In genomic region chr12:53225635-53226424, GRCh38 we compare ENCODE assay signal across 11 cellular contexts. TPM values are rescaled to one million over a fixed set of nuclear protein-coding genes. Genes with fewer than 3 reads are reported as not detected.
DNase-seq lines count a peak whose midpoint lies in the region; FAIRE-seq and TF ChIP-seq lines count a peak whose summit lies in the region.
"Had no signal": no experiment of that assay in that cellular context is flagged by ENCODE, and none has a peak within 500 bp of the region (broad histone marks: within the 10 kb centered on the region; RNA-seq: fewer than 3 reads in every experiment).

No MANE protein-coding gene starts in this region.

- intact Hi-C loops in activated CD4-positive, alpha-beta T cell treated with anti-CD3 and anti-CD28 coated beads, Interleukin-2, amount 10 ng/mL, durations not matched to agents 24 days and 14 days (cut with micrococcal nuclease) = no loop called here
- intact Hi-C loops in tibial artery (cut with DNase I; ENCODE audit: low total_unique reads) = no loop called here

- DNase-seq in activated CD4-positive, alpha-beta T cell treated with anti-CD3 and anti-CD28 coated beads, Interleukin-2, amount 10 ng/mL, durations not matched to agents 24 days and 14 days = no peak
- DNase-seq in activated CD4-positive, alpha-beta T cell treated with anti-CD3 and anti-CD28 coated beads for 48 hours = no peak
- DNase-seq in adipocyte (ENCODE audit: low read depth) = peak; percentile 35
- no peak for DNase-seq in keratinocyte (ENCODE audit: low read depth, low spot score)
- DNase-seq in tibial artery = peak in 1 of 2 donors; percentile 65
- no peak for DNase-seq in globus pallidus (ENCODE audit: low spot score)
- DNase-seq in hippocampal formation (lab: John Stamatoyannopoulos, UW) = no peak
- DNase-seq in stimulated activated CD4-positive, alpha-beta T cell treated with anti-CD3 and anti-CD28 coated beads, Interleukin-4, amount 100 ng/mL, for 4 hours = no peak
- DNase-seq: colonic mucosa, GOT3, NCI-H510A treated with DMSO at 0.1 percent for 48 hours had no signal

- H3K36me3 ChIP-seq in adipocyte (ENCODE audit: control insufficient read depth, insufficient read depth, low read length, severe bottlenecking) (no peaks in the 10 kb centered on the region), keratinocyte (ENCODE audit: control insufficient read depth in 2 of 2, extremely low read depth in 1 of 2, insufficient read depth in 2 of 2, low read length in 2 of 2) (peaks cover 3 to 6% of the 10 kb centered on the region in 2 experiments), tibial artery (peaks cover 0 to 28% (median 11%) of the 10 kb centered on the region in 3 donors)
- H3K36me3 ChIP-seq: colonic mucosa had no signal

- peaks cover 3% of the 10 kb centered on the region for H3K79me2 ChIP-seq in keratinocyte (ENCODE audit: control insufficient read depth, insufficient read depth, low read length)

- H3K27ac Mint-ChIP-seq in activated CD4-positive, alpha-beta T cell treated with anti-CD3 and anti-CD28 coated beads, Interleukin-2, amount 10 ng/mL, durations not matched to agents 24 days and 14 days = peak overlapping the region; percentile 50

- peak in 1 of 3 experiments; percentile 6 for TF ChIP-seq CTCF in keratinocyte (optimal IDR thresholded peaks at IDR 0.05 in 1 of 3, IDR thresholded peaks at IDR 0.05 in 1 of 3, conservative IDR thresholded peaks at IDR 0.05 in 1 of 3; ENCODE audit: extremely low read depth in 1 of 3, insufficient read depth in 2 of 3, low read length in 3 of 3)
- no peak for TF ChIP-seq CTCF in tibial artery (IDR thresholded peaks at IDR 0.05)

- H3K9me3 Mint-ChIP-seq in activated CD4-positive, alpha-beta T cell treated with anti-CD3 and anti-CD28 coated beads, Interleukin-2, amount 10 ng/mL, durations not matched to agents 24 days and 14 days = no peaks in the 10 kb centered on the region

- peak; percentile 85 for FAIRE-seq in keratinocyte (lab: Jason Lieb, UNC)

- peaks cover 30% of the 10 kb centered on the region for H3K4me1 ChIP-seq in adipocyte (ENCODE audit: control insufficient read depth, insufficient read depth, low read length)
- peaks cover 60% of the 10 kb centered on the region for H3K4me1 ChIP-seq in keratinocyte (ENCODE audit: control insufficient read depth, extremely low read depth, insufficient read depth, low read length)
- H3K4me1 ChIP-seq in tibial artery = peaks cover 12 to 86% (median 70%) of the 10 kb centered on the region in 4 donors

- H3K4me2 ChIP-seq in keratinocyte (ENCODE audit: control insufficient read depth, extremely low read depth, insufficient read depth, low read depth, low read length) = peak overlapping the region; percentile 83

- H3K27me3 ChIP-seq in adipocyte (replicated peaks; ENCODE audit: control insufficient read depth, insufficient read depth, low read length) (no peaks in the 10 kb centered on the region), keratinocyte (ENCODE audit: control insufficient read depth, extremely low read depth, insufficient read depth, low read length) (no peaks in the 10 kb centered on the region), tibial artery (no peaks in the 10 kb centered on the region)
- H3K27me3 ChIP-seq: colonic mucosa had no signal

- H3K9me3 ChIP-seq in adipocyte (ENCODE audit: control insufficient read depth, low read length) (no peaks in the 10 kb centered on the region), keratinocyte (ENCODE audit: control insufficient read depth, low read depth, low read length) (no peaks in the 10 kb centered on the region), tibial artery (no peaks in the 10 kb centered on the region)
- H3K9me3 ChIP-seq: colonic mucosa had no signal

- dilution Hi-C loops in keratinocyte (cut with MboI; ENCODE audit: extremely low pct_ligation_motif_present, low sequenced_read_pairs) = no loop called here

- no peaks in the 10 kb centered on the region for H3K9me1 ChIP-seq in keratinocyte (ENCODE audit: control insufficient read depth, extremely low read depth, insufficient read depth, low read length)

- H2AFZ ChIP-seq in keratinocyte (ENCODE audit: control insufficient read depth, low read length) = no peak overlapping the region

- no peaks in the 10 kb centered on the region for H3K27me3 Mint-ChIP-seq in activated CD4-positive, alpha-beta T cell treated with anti-CD3 and anti-CD28 coated beads, Interleukin-2, amount 10 ng/mL, durations not matched to agents 24 days and 14 days

- peaks cover 19% of the 10 kb centered on the region for H3K36me3 Mint-ChIP-seq in activated CD4-positive, alpha-beta T cell treated with anti-CD3 and anti-CD28 coated beads, Interleukin-2, amount 10 ng/mL, durations not matched to agents 24 days and 14 days (ENCODE audit: low read depth)

- no peak overlapping the region for H3K4me3 ChIP-seq in adipocyte (ENCODE audit: low read length)
- H3K4me3 ChIP-seq in keratinocyte (ENCODE audit: control insufficient read depth in 2 of 3, extremely low read depth in 1 of 3, insufficient read depth in 2 of 3, low read depth in 1 of 3, low read length in 3 of 3) = peak overlapping the region in 1 of 3 experiments; percentile 6
- H3K4me3 ChIP-seq in tibial artery = no peak overlapping the region
- H3K4me3 ChIP-seq: colonic mucosa had no signal

- no peaks in the 10 kb centered on the region for H4K20me1 ChIP-seq in keratinocyte (ENCODE audit: control insufficient read depth, extremely low read depth, insufficient read depth, low read length)

- H3K4me1 Mint-ChIP-seq in activated CD4-positive, alpha-beta T cell treated with anti-CD3 and anti-CD28 coated beads, Interleukin-2, amount 10 ng/mL, durations not matched to agents 24 days and 14 days = peaks cover 68% of the 10 kb centered on the region

- no peak overlapping the region for H3K9ac ChIP-seq in adipocyte (ENCODE audit: low read length)
- peak overlapping the region; percentile 0 for H3K9ac ChIP-seq in keratinocyte (ENCODE audit: control insufficient read depth, extremely low read depth, insufficient read depth, low read length)

- H3K27ac ChIP-seq in keratinocyte (ENCODE audit: control insufficient read depth, insufficient read depth, low read length) (peak overlapping the region; percentile 93), tibial artery (peak overlapping the region; percentile 98 to 99)
- H3K27ac ChIP-seq: colonic mucosa had no signal

- peak overlapping the region; percentile 0 for H3K4me3 Mint-ChIP-seq in activated CD4-positive, alpha-beta T cell treated with anti-CD3 and anti-CD28 coated beads, Interleukin-2, amount 10 ng/mL, durations not matched to agents 24 days and 14 days

RNA-seq across cellular contexts. Expression of gene RARG, which starts 6.2 kb away (rescaled TPM):
- total RNA-seq in activated CD4-positive, alpha-beta T cell treated with anti-CD3 and anti-CD28 coated beads, Interleukin-2, amount 10 ng/mL, durations not matched to agents 24 days and 14 days = 57.2 and 58.5 TPM in 2 replicates
- 26.4 to 31.5 TPM (median 30.9 TPM) in 3 replicates for polyA plus RNA-seq in keratinocyte
- 43.6 TPM for polyA plus RNA-seq in keratinocyte (2011; ENCODE audit: low read depth)
- 26.0 and 36.6 TPM in 2 replicates for polyA plus RNA-seq in keratinocyte (2011; cell fraction: cytosol; rRNA removed)
- 31.8 and 38.9 TPM in 2 replicates for polyA plus RNA-seq in keratinocyte (2011; cell fraction: nucleus; rRNA removed)
- 39.6 and 84.0 TPM in 2 replicates for polyA plus RNA-seq in keratinocyte (2012; ENCODE audit: low replicate concordance)
- 48.5 to 64.1 TPM (median 57.6 TPM) in 3 replicates for polyA minus RNA-seq in keratinocyte
- polyA minus RNA-seq in keratinocyte (2011; cell fraction: cytosol; rRNA and poly(A)+ RNA removed) = 42.2 TPM
- polyA minus RNA-seq in keratinocyte (2011; cell fraction: nucleus; rRNA and poly(A)+ RNA removed) = 24.9 and 25.7 TPM in 2 replicates

RNA-seq across cellular contexts. Expression of gene ITGB7, which starts 18.8 kb away (rescaled TPM):
- total RNA-seq in activated CD4-positive, alpha-beta T cell treated with anti-CD3 and anti-CD28 coated beads, Interleukin-2, amount 10 ng/mL, durations not matched to agents 24 days and 14 days = 226 and 239 TPM in 2 replicates
- polyA plus RNA-seq in keratinocyte = 0.58 to 2.4 TPM (median 0.83 TPM) in 3 replicates
- 4.2 TPM for polyA plus RNA-seq in keratinocyte (2011; ENCODE audit: low read depth)
- polyA plus RNA-seq in keratinocyte (2011; cell fraction: cytosol; rRNA removed) = 0.19 and 0.21 TPM in 2 replicates
- 7.8 and 8.3 TPM in 2 replicates for polyA plus RNA-seq in keratinocyte (2011; cell fraction: nucleus; rRNA removed)
- polyA plus RNA-seq in keratinocyte (2012; ENCODE audit: low replicate concordance) = 0.76 and 8.4 TPM in 2 replicates
- polyA minus RNA-seq in keratinocyte = 3.5 to 9.8 TPM (median 4.8 TPM) in 3 replicates
- polyA minus RNA-seq in keratinocyte (2011; cell fraction: cytosol; rRNA and poly(A)+ RNA removed) = not detected
- polyA minus RNA-seq in keratinocyte (2011; cell fraction: nucleus; rRNA and poly(A)+ RNA removed) = 3.8 and 4.5 TPM in 2 replicates

RNA-seq across cellular contexts. Expression of gene ESPL1, which starts 42.3 kb away (rescaled TPM):
- 71.8 and 76.7 TPM in 2 replicates for total RNA-seq in activated CD4-positive, alpha-beta T cell treated with anti-CD3 and anti-CD28 coated beads, Interleukin-2, amount 10 ng/mL, durations not matched to agents 24 days and 14 days
- polyA plus RNA-seq in keratinocyte = 0.80 to 3.7 TPM (median 3.7 TPM) in 3 replicates
- polyA plus RNA-seq in keratinocyte (2011; ENCODE audit: low read depth) = 1.3 TPM
- polyA plus RNA-seq in keratinocyte (2011; cell fraction: cytosol; rRNA removed) = 0.46 and 0.64 TPM in 2 replicates
- 4.3 and 5.5 TPM in 2 replicates for polyA plus RNA-seq in keratinocyte (2011; cell fraction: nucleus; rRNA removed)
- 1.0 and 3.0 TPM in 2 replicates for polyA plus RNA-seq in keratinocyte (2012; ENCODE audit: low replicate concordance)
- 1.5 to 9.7 TPM (median 5.8 TPM) in 3 replicates for polyA minus RNA-seq in keratinocyte
- polyA minus RNA-seq in keratinocyte (2011; cell fraction: cytosol; rRNA and poly(A)+ RNA removed) = 2.9 TPM
- 2.1 and 2.9 TPM in 2 replicates for polyA minus RNA-seq in keratinocyte (2011; cell fraction: nucleus; rRNA and poly(A)+ RNA removed)

RNA-seq across cellular contexts. Expression of gene CSAD, which starts 45.1 kb away (rescaled TPM):
- 21.6 and 25.6 TPM in 2 replicates for total RNA-seq in activated CD4-positive, alpha-beta T cell treated with anti-CD3 and anti-CD28 coated beads, Interleukin-2, amount 10 ng/mL, durations not matched to agents 24 days and 14 days
- 7.9 to 29.5 TPM (median 19.5 TPM) in 3 replicates for polyA plus RNA-seq in keratinocyte
- 8.0 TPM for polyA plus RNA-seq in keratinocyte (2011; ENCODE audit: low read depth)
- polyA plus RNA-seq in keratinocyte (2011; cell fraction: cytosol; rRNA removed) = 1.4 and 1.9 TPM in 2 replicates
- polyA plus RNA-seq in keratinocyte (2011; cell fraction: nucleus; rRNA removed) = 126 and 152 TPM in 2 replicates
- polyA plus RNA-seq in keratinocyte (2012; ENCODE audit: low replicate concordance) = 5.8 and 23.3 TPM in 2 replicates
- 5.6 to 17.6 TPM (median 17.2 TPM) in 3 replicates for polyA minus RNA-seq in keratinocyte
- 3.1 TPM for polyA minus RNA-seq in keratinocyte (2011; cell fraction: cytosol; rRNA and poly(A)+ RNA removed)
- polyA minus RNA-seq in keratinocyte (2011; cell fraction: nucleus; rRNA and poly(A)+ RNA removed) = 20.0 and 28.5 TPM in 2 replicates

RNA-seq across cellular contexts. Expression of gene ZNF740, which starts 45.3 kb away (rescaled TPM):
- total RNA-seq in activated CD4-positive, alpha-beta T cell treated with anti-CD3 and anti-CD28 coated beads, Interleukin-2, amount 10 ng/mL, durations not matched to agents 24 days and 14 days = 44.0 and 50.5 TPM in 2 replicates
- polyA plus RNA-seq in keratinocyte = 6.5 to 11.8 TPM (median 10.3 TPM) in 3 replicates
- polyA plus RNA-seq in keratinocyte (2011; ENCODE audit: low read depth) = 9.7 TPM
- 3.6 and 4.5 TPM in 2 replicates for polyA plus RNA-seq in keratinocyte (2011; cell fraction: cytosol; rRNA removed)
- 21.7 and 25.7 TPM in 2 replicates for polyA plus RNA-seq in keratinocyte (2011; cell fraction: nucleus; rRNA removed)
- polyA plus RNA-seq in keratinocyte (2012; ENCODE audit: low replicate concordance) = 5.5 and 6.5 TPM in 2 replicates
- polyA minus RNA-seq in keratinocyte = 3.8 to 17.4 TPM (median 15.6 TPM) in 3 replicates
- polyA minus RNA-seq in keratinocyte (2011; cell fraction: cytosol; rRNA and poly(A)+ RNA removed) = 3.3 TPM
- 8.7 and 9.6 TPM in 2 replicates for polyA minus RNA-seq in keratinocyte (2011; cell fraction: nucleus; rRNA and poly(A)+ RNA removed)
